In the genomic region with DNA sequence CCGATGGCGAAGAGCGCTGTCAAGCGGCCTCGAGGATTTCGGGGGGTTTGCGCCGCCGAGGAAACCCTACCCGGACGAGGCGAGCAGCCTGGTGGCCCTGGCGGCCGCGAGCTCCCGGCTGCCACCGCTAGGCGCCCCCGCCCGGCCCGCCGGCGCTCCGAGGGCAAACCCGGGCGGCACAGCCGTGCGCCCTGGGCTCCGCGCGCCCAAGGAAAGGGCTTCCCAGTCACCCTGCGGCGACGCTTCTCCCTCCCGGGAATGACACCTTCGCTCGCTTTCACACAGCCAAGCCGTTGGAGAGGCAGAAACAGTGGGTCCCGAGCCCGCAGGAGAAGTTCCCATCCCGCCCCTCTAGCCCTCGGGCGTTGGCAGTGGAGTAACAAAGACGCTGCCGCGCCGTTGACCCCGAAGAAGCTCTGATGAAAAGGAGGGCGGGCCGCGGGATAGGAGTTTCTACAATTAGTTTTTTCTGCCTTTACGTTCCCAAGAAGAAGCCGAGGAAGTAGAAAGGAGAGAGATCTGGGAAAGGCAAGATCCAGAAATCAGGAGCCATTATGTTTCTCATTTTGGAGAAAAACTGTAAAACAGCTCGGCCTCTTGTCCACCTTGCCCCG, we compare ENCODE assay signal across 10 cellular contexts.
DNase-seq lines count a peak whose midpoint lies in the region; ATAC-seq, FAIRE-seq and TF ChIP-seq lines count a peak whose summit lies in the region.
"Had no signal": no experiment of that assay in that cellular context is flagged by ENCODE, and none has a peak within 500 bp of the region (broad histone marks: within the 10 kb centered on the region; RNA-seq: fewer than 3 reads in every experiment).

No MANE protein-coding gene starts in this region.

- H3K36me3 Mint-ChIP-seq in activated T-cell treated with anti-CD3 and anti-CD28 coated beads, Interleukin-2, amount 50 U/mL, for 72 hours (ENCODE audit: insufficient read depth in 2 of 2) = peaks cover 2% of the 10 kb centered on the region in 2 donors

- H3K4me3 ChIP-seq in kidney (ENCODE audit: low read length in 2 of 2) (peak overlapping the region in 1 of 2 donors; percentile 49), upper lobe of left lung (peak overlapping the region in 1 of 4 donors; percentile 6), OCI-LY7 (ENCODE audit: low read depth, low read length, poor library complexity, severe bottlenecking) (no peak overlapping the region)
- H3K4me3 ChIP-seq: uterus had no signal

- no peaks in the 10 kb centered on the region for H3K9me2 ChIP-seq in OCI-LY7 (ENCODE audit: insufficient read depth, low read length)

- peaks cover 0 to 84% (median 42%) of the 10 kb centered on the region in 4 donors for H3K27me3 ChIP-seq in upper lobe of left lung

- intact Hi-C loops in kidney (cut with DNase I) = no loop called here
- intact Hi-C loops in OCI-LY7 (cut with micrococcal nuclease; ENCODE audit: unreplicated experiment) = no loop called here

- TF ChIP-seq CTCF in kidney (IDR thresholded peaks at IDR 0.05; ENCODE audit: borderline replicate concordance, extremely low read depth, insufficient read depth) = no peak
- TF ChIP-seq CTCF in upper lobe of left lung (IDR thresholded peaks at IDR 0.05) = peak; percentile 14 to 50 (median 25)
- TF ChIP-seq CTCF in OCI-LY7 (conservative IDR thresholded peaks at IDR 0.05; ENCODE audit: low read length) = no peak

- DNase-seq in stimulated activated CD4-positive, alpha-beta T cell treated with anti-CD3 and anti-CD28 coated beads, Interleukin-1b, Interleukin-23, amount 100 ng/mL, for 48 hours = peak; percentile 9
- DNase-seq in stimulated activated CD4-positive, alpha-beta T cell treated with anti-CD3 and anti-CD28 coated beads, Interleukin-4, amount 100 ng/mL, for 24 hours = no peak
- peak; percentile 38 to 43 for DNase-seq in activated T-cell treated with anti-CD3 and anti-CD28 coated beads, Interleukin-2, amount 50 U/mL, for 72 hours
- DNase-seq in kidney = peak; percentile 68
- DNase-seq in upper lobe of left lung = peak in 1 of 2 donors; percentile 83
- no peak for DNase-seq in activated CD4-positive, CD25-positive, alpha-beta regulatory T cell treated with anti-CD3 and anti-CD28 coated beads, Interleukin-2, amount 50 U/mL, for 72 hours
- no peak for DNase-seq in OCI-LY7 (ENCODE audit: low spot score)
- DNase-seq: uterus had no signal

- no peak overlapping the region for H3K4me2 ChIP-seq in OCI-LY7 (ENCODE audit: low read length)
- H3K4me2 ChIP-seq: KMS-11 had no signal

- WGBS in upper lobe of left lung, 2 donors = 4 to 7% methylated on average over 28 to 43 of the region's 55 CpGs

- H3K27ac ChIP-seq in kidney (ENCODE audit: low read depth in 2 of 2, low read length in 2 of 2) (no peak overlapping the region), upper lobe of left lung (no peak overlapping the region), OCI-LY7 (ENCODE audit: low read depth, low read length, poor library complexity, severe bottlenecking) (no peak overlapping the region)
- H3K27ac ChIP-seq: KMS-11, uterus had no signal

- CTCF ChIA-PET in OCI-LY7 (lab: Charles Lee; ENCODE audit: unreplicated experiment) = no interaction called here

- peak in 1 of 2 donors; percentile 60 for ATAC-seq in activated T-cell treated with anti-CD3 and anti-CD28 coated beads, Interleukin-2, amount 50 U/mL, for 72 hours (replicated peaks in 1 of 2)
- ATAC-seq in upper lobe of left lung (ENCODE audit: low FRiP score in 2 of 2) (peak in 1 of 2 donors; percentile 45), GM19463 (IDR thresholded peaks at IDR 0.05; ENCODE audit: unreplicated experiment) (no peak)

- H3K79me2 ChIP-seq in OCI-LY7 (ENCODE audit: insufficient read depth, low read depth, low read length) = no peaks in the 10 kb centered on the region

- peak overlapping the region; percentile 46 to 66 for H3K4me3 Mint-ChIP-seq in activated T-cell treated with anti-CD3 and anti-CD28 coated beads, Interleukin-2, amount 50 U/mL, for 72 hours

- BruUV-seq in OCI-LY7 (replicated peaks; lab: Mats Ljungman, UMichigan) = no TSS peak

- H3K27ac Mint-ChIP-seq in activated T-cell treated with anti-CD3 and anti-CD28 coated beads, Interleukin-2, amount 50 U/mL, for 72 hours = peak overlapping the region; percentile 80

- no peaks in the 10 kb centered on the region for H3K9me3 Mint-ChIP-seq in activated T-cell treated with anti-CD3 and anti-CD28 coated beads, Interleukin-2, amount 50 U/mL, for 72 hours

- TF ChIP-seq EP300 in upper lobe of left lung (IDR thresholded peaks at IDR 0.05) = no peak

- FAIRE-seq in kidney (lab: Jason Lieb, UNC) = no peak

- H4K20me1 ChIP-seq in OCI-LY7 (ENCODE audit: insufficient read depth, low read length) = no peaks in the 10 kb centered on the region

- no peak for TF ChIP-seq POLR2A in upper lobe of left lung (IDR thresholded peaks at IDR 0.05)

- no peaks in the 10 kb centered on the region for H3K36me3 ChIP-seq in kidney (ENCODE audit: control insufficient read depth in 1 of 2, insufficient read depth in 2 of 2, low read length in 2 of 2)
- H3K36me3 ChIP-seq in upper lobe of left lung = no peaks in the 10 kb centered on the region
- no peaks in the 10 kb centered on the region for H3K36me3 ChIP-seq in OCI-LY7 (ENCODE audit: insufficient read depth, low read length)
- H3K36me3 ChIP-seq: uterus had no signal

- peaks cover 22% of the 10 kb centered on the region for H3K4me1 Mint-ChIP-seq in activated T-cell treated with anti-CD3 and anti-CD28 coated beads, Interleukin-2, amount 50 U/mL, for 72 hours (ENCODE audit: low read depth)

- no peak overlapping the region for H2AFZ ChIP-seq in OCI-LY7 (ENCODE audit: low read length)

- no peak overlapping the region for H3K9ac ChIP-seq in kidney (ENCODE audit: low read length in 2 of 2)
- H3K9ac ChIP-seq: KMS-11 had no signal

- peaks cover 93% of the 10 kb centered on the region for H3K27me3 Mint-ChIP-seq in activated T-cell treated with anti-CD3 and anti-CD28 coated beads, Interleukin-2, amount 50 U/mL, for 72 hours (ENCODE audit: low read depth)

- H3K4me1 ChIP-seq in kidney (ENCODE audit: control insufficient read depth in 1 of 2, insufficient read depth in 1 of 2, low read depth in 1 of 2, low read length in 2 of 2) (peaks cover 0 to 6% of the 10 kb centered on the region in 2 donors), upper lobe of left lung (peaks cover 11 to 30% (median 20%) of the 10 kb centered on the region in 4 donors), OCI-LY7 (ENCODE audit: insufficient read depth, low read length, poor library complexity, severe bottlenecking) (no peaks in the 10 kb centered on the region)

- POLR2A ChIA-PET in OCI-LY7 (lab: Charles Lee) = no interaction called here

- no peaks in the 10 kb centered on the region for H3K9me3 ChIP-seq in kidney (ENCODE audit: control insufficient read depth in 1 of 2, low read length in 2 of 2)
- H3K9me3 ChIP-seq in upper lobe of left lung = no peaks in the 10 kb centered on the region
- H3K9me3 ChIP-seq in OCI-LY7 (ENCODE audit: low read length) = no peaks in the 10 kb centered on the region
- H3K9me3 ChIP-seq: uterus had no signal

Comparison
In these comparisons a context has a peak if more than half of its experiments do, and no peak if none do; other contexts are left out.
1. DNase-seq: peak in stimulated activated CD4-positive, alpha-beta T cell treated with anti-CD3 and anti-CD28 coated beads, Interleukin-1b, Interleukin-23, amount 100 ng/mL, for 48 hours (single experiment), activated T-cell treated with anti-CD3 and anti-CD28 coated beads, Interleukin-2, amount 50 U/mL, for 72 hours (2 of 2) and kidney (single experiment); none in stimulated activated CD4-positive, alpha-beta T cell treated with anti-CD3 and anti-CD28 coated beads, Interleukin-4, amount 100 ng/mL, for 24 hours (single experiment), activated CD4-positive, CD25-positive, alpha-beta regulatory T cell treated with anti-CD3 and anti-CD28 coated beads, Interleukin-2, amount 50 U/mL, for 72 hours (single experiment) and OCI-LY7 (single experiment).
2. CTCF ChIP-seq: peak in upper lobe of left lung (6 of 6); none in kidney (single experiment) and OCI-LY7 (single experiment).